1 cellular context compared by ENCODE assay signal in the genomic region with DNA sequence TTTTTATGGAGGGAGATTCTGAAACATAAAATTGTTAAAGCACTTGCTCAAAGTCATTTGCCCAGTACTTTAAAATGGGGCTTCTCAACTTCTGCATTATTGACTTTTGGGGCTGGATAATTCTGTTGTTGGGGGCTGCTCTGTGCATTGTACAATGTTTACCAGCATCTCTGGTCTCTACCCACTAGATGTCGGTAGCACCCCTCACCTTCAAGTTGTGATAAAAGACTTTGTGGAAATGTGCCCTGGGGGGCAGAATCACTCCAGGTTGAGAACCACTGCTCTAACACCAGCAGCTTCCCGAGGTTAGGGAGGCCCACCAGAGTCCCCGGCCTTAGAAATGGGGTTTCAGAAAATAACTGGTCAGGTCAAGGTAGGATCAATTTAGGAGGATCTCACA.
TF ChIP-seq lines count a peak whose summit lies in the region.

No MANE protein-coding gene starts in this region.

TF ChIP-seq in HEK293, 187 proteins besides CTCF, POLR2A, EP300 and RAD21 (continued from another document):
- TF ChIP-seq, protein P1, sequence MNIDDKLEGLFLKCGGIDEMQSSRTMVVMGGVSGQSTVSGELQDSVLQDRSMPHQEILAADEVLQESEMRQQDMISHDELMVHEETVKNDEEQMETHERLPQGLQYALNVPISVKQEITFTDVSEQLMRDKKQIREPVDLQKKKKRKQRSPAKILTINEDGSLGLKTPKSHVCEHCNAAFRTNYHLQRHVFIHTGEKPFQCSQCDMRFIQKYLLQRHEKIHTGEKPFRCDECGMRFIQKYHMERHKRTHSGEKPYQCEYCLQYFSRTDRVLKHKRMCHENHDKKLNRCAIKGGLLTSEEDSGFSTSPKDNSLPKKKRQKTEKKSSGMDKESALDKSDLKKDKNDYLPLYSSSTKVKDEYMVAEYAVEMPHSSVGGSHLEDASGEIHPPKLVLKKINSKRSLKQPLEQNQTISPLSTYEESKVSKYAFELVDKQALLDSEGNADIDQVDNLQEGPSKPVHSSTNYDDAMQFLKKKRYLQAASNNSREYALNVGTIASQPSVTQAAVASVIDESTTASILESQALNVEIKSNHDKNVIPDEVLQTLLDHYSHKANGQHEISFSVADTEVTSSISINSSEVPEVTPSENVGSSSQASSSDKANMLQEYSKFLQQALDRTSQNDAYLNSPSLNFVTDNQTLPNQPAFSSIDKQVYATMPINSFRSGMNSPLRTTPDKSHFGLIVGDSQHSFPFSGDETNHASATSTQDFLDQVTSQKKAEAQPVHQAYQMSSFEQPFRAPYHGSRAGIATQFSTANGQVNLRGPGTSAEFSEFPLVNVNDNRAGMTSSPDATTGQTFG (tag by site-specific recombination; IDR thresholded peaks at IDR 0.05; ENCODE audit: borderline replicate concordance) = no peak
- TF ChIP-seq ZNF302 (tag by site-specific recombination; IDR thresholded peaks at IDR 0.05; ENCODE audit: low read depth) (no peak), ZNF610 (tag by site-specific recombination; IDR thresholded peaks at IDR 0.05; ENCODE audit: borderline replicate concordance) (no peak), IKZF3 (tag by site-specific recombination; IDR thresholded peaks at IDR 0.05) (no peak), ZNF248 (tag by site-specific recombination; IDR thresholded peaks at IDR 0.05) (no peak), SP3 (tag by site-specific recombination; IDR thresholded peaks at IDR 0.05) (no peak), ZNF664 (tag by site-specific recombination; IDR thresholded peaks at IDR 0.05) (no peak), ZNF221 (tag by site-specific recombination; IDR thresholded peaks at IDR 0.05; ENCODE audit: borderline replicate concordance) (no peak), ZNF223 (tag by site-specific recombination; IDR thresholded peaks at IDR 0.05) (no peak), SALL2 (tag by site-specific recombination; IDR thresholded peaks at IDR 0.05; ENCODE audit: borderline replicate concordance) (no peak), ZNF785 (tag by site-specific recombination; IDR thresholded peaks at IDR 0.05) (no peak)
- TF ChIP-seq, protein P2, sequence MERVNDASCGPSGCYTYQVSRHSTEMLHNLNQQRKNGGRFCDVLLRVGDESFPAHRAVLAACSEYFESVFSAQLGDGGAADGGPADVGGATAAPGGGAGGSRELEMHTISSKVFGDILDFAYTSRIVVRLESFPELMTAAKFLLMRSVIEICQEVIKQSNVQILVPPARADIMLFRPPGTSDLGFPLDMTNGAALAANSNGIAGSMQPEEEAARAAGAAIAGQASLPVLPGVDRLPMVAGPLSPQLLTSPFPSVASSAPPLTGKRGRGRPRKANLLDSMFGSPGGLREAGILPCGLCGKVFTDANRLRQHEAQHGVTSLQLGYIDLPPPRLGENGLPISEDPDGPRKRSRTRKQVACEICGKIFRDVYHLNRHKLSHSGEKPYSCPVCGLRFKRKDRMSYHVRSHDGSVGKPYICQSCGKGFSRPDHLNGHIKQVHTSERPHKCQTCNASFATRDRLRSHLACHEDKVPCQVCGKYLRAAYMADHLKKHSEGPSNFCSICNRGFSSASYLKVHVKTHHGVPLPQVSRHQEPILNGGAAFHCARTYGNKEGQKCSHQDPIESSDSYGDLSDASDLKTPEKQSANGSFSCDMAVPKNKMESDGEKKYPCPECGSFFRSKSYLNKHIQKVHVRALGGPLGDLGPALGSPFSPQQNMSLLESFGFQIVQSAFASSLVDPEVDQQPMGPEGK (tag by site-specific recombination; IDR thresholded peaks at IDR 0.05) = no peak
- TF ChIP-seq, protein P3, sequence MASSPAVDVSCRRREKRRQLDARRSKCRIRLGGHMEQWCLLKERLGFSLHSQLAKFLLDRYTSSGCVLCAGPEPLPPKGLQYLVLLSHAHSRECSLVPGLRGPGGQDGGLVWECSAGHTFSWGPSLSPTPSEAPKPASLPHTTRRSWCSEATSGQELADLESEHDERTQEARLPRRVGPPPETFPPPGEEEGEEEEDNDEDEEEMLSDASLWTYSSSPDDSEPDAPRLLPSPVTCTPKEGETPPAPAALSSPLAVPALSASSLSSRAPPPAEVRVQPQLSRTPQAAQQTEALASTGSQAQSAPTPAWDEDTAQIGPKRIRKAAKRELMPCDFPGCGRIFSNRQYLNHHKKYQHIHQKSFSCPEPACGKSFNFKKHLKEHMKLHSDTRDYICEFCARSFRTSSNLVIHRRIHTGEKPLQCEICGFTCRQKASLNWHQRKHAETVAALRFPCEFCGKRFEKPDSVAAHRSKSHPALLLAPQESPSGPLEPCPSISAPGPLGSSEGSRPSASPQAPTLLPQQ (tag by site-specific recombination; IDR thresholded peaks at IDR 0.05) = no peak
